27 cellular contexts compared by ENCODE assay signal in the genomic region with DNA sequence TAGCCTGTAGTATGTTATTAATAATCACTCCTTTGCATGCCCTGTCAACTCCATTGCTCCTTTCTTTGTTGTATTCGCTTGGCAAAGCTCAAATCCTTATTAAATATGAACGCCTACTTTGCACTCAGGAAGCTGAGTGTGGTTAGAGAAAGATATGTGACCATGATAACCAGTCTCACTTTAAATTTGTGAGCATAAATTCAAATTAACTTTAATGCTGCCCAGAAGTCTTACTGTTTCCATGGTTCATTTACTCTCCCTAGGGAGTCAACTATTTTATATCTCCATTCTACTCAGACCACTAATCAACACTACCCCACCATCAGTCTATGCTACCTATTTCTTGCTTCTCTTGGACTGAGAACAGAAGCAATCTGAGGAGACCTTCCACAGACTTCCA. TPM values are rescaled to one million over a fixed set of nuclear protein-coding genes. Genes with fewer than 3 reads are reported as not detected.
"Had no signal": no experiment of that assay in that cellular context is flagged by ENCODE, and none has a peak within 500 bp of the region (broad histone marks: within the 10 kb centered on the region; RNA-seq: fewer than 3 reads in every experiment).

No MANE protein-coding gene starts in this region.

- H3K27ac Mint-ChIP-seq: activated B cell treated with CpG ODN at 0.5 μM for 24 hours; activated CD4-positive, alpha-beta memory T cell treated with anti-CD3 and anti-CD28 coated beads for 36 hours; activated CD4-positive, alpha-beta T cell treated with anti-CD3 and anti-CD28 coated beads, Interleukin-2, amount 10 ng/mL, durations not matched to agents 7 days and 5 days; activated naive CD4-positive, alpha-beta T cell treated with anti-CD3 and anti-CD28 coated beads for 36 hours; activated naive CD8-positive, alpha-beta T cell; brain; T-helper 1 cell treated with Interleukin-12 subunit alpha and Interleukin-12 subunit beta and Interleukin-4 antibody, amounts not matched to agents 30 μg/mL and 1 μg/mL, for 36 hours had no signal

- H3K27me3 Mint-ChIP-seq: activated naive CD8-positive, alpha-beta T cell; brain had no signal

- H3K4me1 Mint-ChIP-seq: activated B cell treated with CpG ODN at 0.5 μM for 24 hours, brain had no signal

- H3K36me3 Mint-ChIP-seq: activated CD4-positive, alpha-beta memory T cell treated with anti-CD3 and anti-CD28 coated beads for 36 hours; brain had no signal

- H3K9ac ChIP-seq: SK-N-SH had no signal

- ATAC-seq: Panc1, Right ventricle myocardium inferior had no signal

- H3K4me2 ChIP-seq: SK-N-SH had no signal

- DNase-seq: activated B cell treated with CpG ODN at 0.5 μM for 24 hours; activated CD4-positive, alpha-beta memory T cell treated with anti-CD3 and anti-CD28 coated beads for 36 hours; activated CD4-positive, alpha-beta T cell treated with anti-CD3 and anti-CD28 coated beads, Interleukin-2, amount 10 ng/mL, durations not matched to agents 7 days and 5 days; activated CD8-positive, alpha-beta memory T cell treated with anti-CD3 and anti-CD28 coated beads for 24 hours; activated gamma-delta T cell; activated naive CD4-positive, alpha-beta T cell treated with anti-CD3 and anti-CD28 coated beads for 36 hours; activated T-cell treated with anti-CD3 and anti-CD28 coated beads, Interleukin-2, amount 50 U/mL, for 4 hours; amygdala; Kasumi-1; NCI-H1048; NCI-H146; NCI-H187 treated with DMSO at 0.1 percent for 48 hours; NCI-H2081 treated with DMSO at 0.1 percent for 48 hours; NCI-H446; NCI-H524 treated with DMSO at 0.1 percent for 48 hours; NCI-H82; OCI-M1; RPMI8226; SK-N-SH; T1000 had no signal

- H3K4me3 Mint-ChIP-seq: activated B cell treated with CpG ODN at 0.5 μM for 24 hours; activated CD4-positive, alpha-beta memory T cell treated with anti-CD3 and anti-CD28 coated beads for 36 hours; activated CD4-positive, alpha-beta T cell treated with anti-CD3 and anti-CD28 coated beads, Interleukin-2, amount 10 ng/mL, durations not matched to agents 7 days and 5 days; activated naive CD4-positive, alpha-beta T cell treated with anti-CD3 and anti-CD28 coated beads for 36 hours; brain; T-helper 1 cell treated with Interleukin-12 subunit alpha and Interleukin-12 subunit beta and Interleukin-4 antibody, amounts not matched to agents 30 μg/mL and 1 μg/mL, for 36 hours had no signal

- H3K9me3 Mint-ChIP-seq: activated B cell treated with CpG ODN at 0.5 μM for 24 hours; activated naive CD4-positive, alpha-beta T cell treated with anti-CD3 and anti-CD28 coated beads for 36 hours; activated T-cell treated with anti-CD3 and anti-CD28 coated beads, Interleukin-2, amount 50 U/mL, for 4 hours; T-helper 1 cell treated with Interleukin-12 subunit alpha and Interleukin-12 subunit beta and Interleukin-4 antibody, amounts not matched to agents 30 μg/mL and 1 μg/mL, for 36 hours had no signal

- H3K9me2 ChIP-seq: SK-N-SH had no signal

- H3K9me3 ChIP-seq: SK-N-SH had no signal

RNA-seq across cellular contexts. Expression of a gene that starts 12.1 kb away (rescaled TPM):
- total RNA-seq: activated B cell treated with CpG ODN at 0.5 μM for 24 hours; activated CD4-positive, alpha-beta T cell treated with anti-CD3 and anti-CD28 coated beads, Interleukin-2, amount 10 ng/mL, durations not matched to agents 7 days and 5 days; Right ventricle myocardium inferior had no signal

RNA-seq across cellular contexts. Expression of a gene that starts 57.6 kb away (rescaled TPM):
- total RNA-seq: activated B cell treated with CpG ODN at 0.5 μM for 24 hours; activated CD4-positive, alpha-beta memory T cell treated with anti-CD3 and anti-CD28 coated beads for 36 hours; activated CD4-positive, alpha-beta T cell treated with anti-CD3 and anti-CD28 coated beads, Interleukin-2, amount 10 ng/mL, durations not matched to agents 7 days and 5 days; activated T-cell treated with anti-CD3 and anti-CD28 coated beads, Interleukin-2, amount 50 U/mL, for 4 hours; astrocyte; M059J; Right ventricle myocardium inferior had no signal
